Comparison of ENCODE assay signal across 10 cellular contexts in the genomic region with DNA sequence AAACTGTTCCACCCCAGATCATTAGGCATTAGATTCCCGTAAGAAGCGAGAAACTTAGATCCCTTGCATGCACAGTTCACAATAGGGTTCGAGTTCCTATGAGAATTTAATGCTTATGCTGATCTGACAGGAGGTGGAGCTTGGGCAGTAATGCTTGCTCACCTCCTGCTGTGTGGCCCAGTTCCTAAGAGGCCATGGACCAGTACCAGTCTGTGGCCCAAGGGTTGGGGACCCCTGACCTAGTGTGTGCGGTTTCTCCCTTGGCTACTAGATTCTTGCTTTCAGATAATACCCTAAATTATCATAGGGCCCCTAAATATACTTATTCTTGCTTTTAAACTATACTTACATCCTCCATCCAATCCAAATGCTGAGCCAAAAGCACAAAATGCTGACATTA. TPM values are rescaled to one million over a fixed set of nuclear protein-coding genes. Genes with fewer than 3 reads are reported as not detected.
DNase-seq lines count a peak whose midpoint lies in the region; ATAC-seq, FAIRE-seq and TF ChIP-seq lines count a peak whose summit lies in the region.
"Had no signal": no experiment of that assay in that cellular context is flagged by ENCODE, and none has a peak within 500 bp of the region (broad histone marks: within the 10 kb centered on the region; RNA-seq: fewer than 3 reads in every experiment).

No MANE protein-coding gene starts in this region.

- no peak overlapping the region for H3K27ac ChIP-seq in CD8-positive, alpha-beta T cell (ENCODE audit: low read depth, low read length)
- H3K27ac ChIP-seq in PC-9 = no peak overlapping the region
- no peak overlapping the region for H3K27ac ChIP-seq in H1 (ENCODE audit: low read depth, low read length)
- no peak overlapping the region for H3K27ac ChIP-seq in aorta (ENCODE audit: low read depth in 1 of 2, low read length in 2 of 2)

- no peak overlapping the region for H2AK5ac ChIP-seq in H1 (ENCODE audit: low read depth, low read length)

- H4K8ac ChIP-seq in H1 (ENCODE audit: extremely low read depth, insufficient read depth, low read length) = no peak overlapping the region

- peaks cover 38% of the 10 kb centered on the region for H3K4me1 Mint-ChIP-seq in CD8-positive, alpha-beta T cell (ENCODE audit: low read depth)
- H3K4me1 Mint-ChIP-seq in progenitor cell of endocrine pancreas (ENCODE audit: low read depth) = peaks cover 31% of the 10 kb centered on the region

- no peaks in the 10 kb centered on the region for H3K27me3 Mint-ChIP-seq in CD8-positive, alpha-beta T cell (ENCODE audit: low read depth)
- no peaks in the 10 kb centered on the region for H3K27me3 Mint-ChIP-seq in progenitor cell of endocrine pancreas

- no peak overlapping the region for H3K14ac ChIP-seq in H1 (ENCODE audit: insufficient read length)

- 90% methylated on average over 4 of the region's 4 CpGs; no CpG with 5 or more reads in 1 of the 2 experiments for WGBS in H1 (ENCODE audit: extremely low coverage in 1 of 2, insufficient coverage in 1 of 2, insufficient read length in 1 of 2, insufficient replicate concordance in 2 of 2, low coverage in 1 of 2, low lambda C conversion rate in 2 of 2, missing lambda C conversion rate in 1 of 2), 2 experiments
- 88 to 91% methylated on average over 4 of the region's 4 CpGs for WGBS in aorta, 2 donors

- peaks cover 33% of the 10 kb centered on the region for H3K4me1 ChIP-seq in CD8-positive, alpha-beta T cell (ENCODE audit: insufficient read depth, low read length)
- peaks cover 18% of the 10 kb centered on the region for H3K4me1 ChIP-seq in PC-9 (replicated peaks; ENCODE audit: insufficient read depth)
- H3K4me1 ChIP-seq in H1 (replicated peaks in 1 of 4; ENCODE audit: control insufficient read depth in 3 of 4, insufficient read depth in 4 of 4, low read length in 3 of 4) = peaks cover 8 to 42% (median 24%) of the 10 kb centered on the region in 4 experiments
- H3K4me1 ChIP-seq in aorta (ENCODE audit: control insufficient read depth in 1 of 2, insufficient read depth in 2 of 2, low read length in 2 of 2) = no peaks in the 10 kb centered on the region

- no peak overlapping the region for H3K4ac ChIP-seq in H1 (replicated peaks; ENCODE audit: insufficient read length, low read depth, low read length)

- intact Hi-C loops in CD8-positive, alpha-beta T cell (cut with DNase I, micrococcal nuclease) = loop anchor here (2.0 to 10.0 kb wide), 9 partner anchors 76 to 1220 kb away; a partner anchor contains a TSS
- intact Hi-C loops in PC-9 (cut with micrococcal nuclease; ENCODE audit: unreplicated experiment) (loop anchor here (10.0 kb wide), 2 partner anchors 650 to 780 kb away; a partner anchor contains a TSS), aorta (cut with DNase I) (loop anchor here (10.0 kb wide), 2 partner anchors 780 to 1010 kb away; a partner anchor contains a TSS)

- no peak overlapping the region for H2BK20ac ChIP-seq in H1 (ENCODE audit: low read length)

- H3K4me3 Mint-ChIP-seq in CD8-positive, alpha-beta T cell = peak overlapping the region; percentile 99
- no peak overlapping the region for H3K4me3 Mint-ChIP-seq in progenitor cell of endocrine pancreas (ENCODE audit: low read depth)

- H3K9me3 ChIP-seq in CD8-positive, alpha-beta T cell (ENCODE audit: low read length) = no peaks in the 10 kb centered on the region
- no peaks in the 10 kb centered on the region for H3K9me3 ChIP-seq in PC-9 (ENCODE audit: insufficient read depth, low read depth)
- H3K9me3 ChIP-seq in H1 (ENCODE audit: insufficient read depth in 2 of 2, low read depth in 1 of 2, low read length in 1 of 2) = no peaks in the 10 kb centered on the region
- no peaks in the 10 kb centered on the region for H3K9me3 ChIP-seq in aorta (ENCODE audit: control insufficient read depth, low read length)

- H2AFZ ChIP-seq in PC-9 (no peak overlapping the region), H1 (ENCODE audit: low read length) (no peak overlapping the region)

- no peaks in the 10 kb centered on the region; the same call in 1 of the 2 replicates for H3K79me1 ChIP-seq in H1 (ENCODE audit: low read depth, low read length)

- H2BK120ac ChIP-seq in H1 (replicated peaks; ENCODE audit: low read depth, low read length) = no peak overlapping the region

- H3K36me3 Mint-ChIP-seq in CD8-positive, alpha-beta T cell = peaks cover 33% of the 10 kb centered on the region
- no peaks in the 10 kb centered on the region for H3K36me3 Mint-ChIP-seq in progenitor cell of endocrine pancreas (ENCODE audit: insufficient read depth)

- no peak overlapping the region for H3K9ac ChIP-seq in H1 (replicated peaks in 1 of 4; ENCODE audit: extremely low read depth in 1 of 4, low read depth in 3 of 4, low read length in 3 of 4)

- H3K27me3 ChIP-seq in CD8-positive, alpha-beta T cell (ENCODE audit: insufficient read depth, low read length) = no peaks in the 10 kb centered on the region
- H3K27me3 ChIP-seq in PC-9 (ENCODE audit: insufficient read depth, low read depth) (no peaks in the 10 kb centered on the region), H1 (replicated peaks in 1 of 4; ENCODE audit: control insufficient read depth in 3 of 4, extremely low read depth in 1 of 4, insufficient read depth in 3 of 4, low read length in 3 of 4) (no peaks in the 10 kb centered on the region), aorta (ENCODE audit: control insufficient read depth in 1 of 2, insufficient read depth in 2 of 2, low read length in 1 of 2) (no peaks in the 10 kb centered on the region)

- H4K20me1 ChIP-seq in PC-9 (ENCODE audit: insufficient read depth) (no peaks in the 10 kb centered on the region), H1 (replicated peaks in 1 of 2; ENCODE audit: control insufficient read depth in 1 of 2, insufficient read depth in 2 of 2, low read length in 2 of 2) (no peaks in the 10 kb centered on the region)

- H3K9me2 ChIP-seq in PC-9 (ENCODE audit: insufficient read depth) = no peaks in the 10 kb centered on the region

- no peak for TF ChIP-seq RAD21 in H1 (IDR thresholded peaks at IDR 0.05 in 1 of 2, conservative IDR thresholded peaks at IDR 0.05 in 1 of 2; ENCODE audit: low read depth in 2 of 2, low read length in 2 of 2)

- H3F3A ChIP-seq in PC-9 (ENCODE audit: insufficient read depth, low read depth) = peaks cover 17% of the 10 kb centered on the region

- no peaks in the 10 kb centered on the region for H3K9me3 Mint-ChIP-seq in CD8-positive, alpha-beta T cell
- H3K9me3 Mint-ChIP-seq in progenitor cell of endocrine pancreas (ENCODE audit: low read depth) = no peaks in the 10 kb centered on the region

- no peak overlapping the region for H4K5ac ChIP-seq in H1 (ENCODE audit: insufficient read length, low read depth, low read length)

- no peak overlapping the region for H3K18ac ChIP-seq in H1 (ENCODE audit: extremely low read depth, low read length)

- H2BK12ac ChIP-seq in H1 (ENCODE audit: low read depth, low read length) = no peak overlapping the region

- H3K4me2 ChIP-seq in PC-9 (peak overlapping the region; percentile 93; the same call in 1 of the 2 replicates), H1 (ENCODE audit: insufficient read depth in 1 of 2, low read depth in 2 of 2, low read length in 2 of 2) (peak overlapping the region; percentile 77 to 89; a peak in 2 of 4 replicates)

- TF ChIP-seq POLR2A in H1 (IDR thresholded peaks at IDR 0.05; ENCODE audit: control extremely low read depth in 1 of 2, low read depth in 2 of 2, low read length in 2 of 2) = no peak

- no peak for TF ChIP-seq EP300 in H1 (IDR thresholded peaks at IDR 0.05; ENCODE audit: borderline replicate concordance in 1 of 2, low read depth in 2 of 2, low read length in 2 of 2)

- no peak overlapping the region for H4K91ac ChIP-seq in H1 (replicated peaks; ENCODE audit: insufficient read length, low read length)

- no TSS peak for BruUV-seq in PC-9 (replicated peaks; lab: Mats Ljungman, UMichigan)

- FAIRE-seq in H1 (lab: Jason Lieb, UNC) = no peak

- H3K27ac Mint-ChIP-seq in CD8-positive, alpha-beta T cell = peak overlapping the region; percentile 95
- peak overlapping the region; percentile 99 for H3K27ac Mint-ChIP-seq in progenitor cell of endocrine pancreas

- POLR2A ChIA-PET in CD8-positive, alpha-beta T cell (lab: Charles Lee) = interaction anchor here (8.0 kb wide), 1 partner anchor 16 kb away, joined by 95 read pairs; a partner anchor contains a TSS
- POLR2A ChIA-PET in PC-9 (lab: Charles Lee; ENCODE audit: unreplicated experiment) = no interaction called here
- POLR2A ChIA-PET in H1 (lab: Charles Lee; ENCODE audit: partially characterized antibody) = interaction anchor here (1.4 to 13.3 kb wide), 6 partner anchors 15 to 777 kb away, joined by 4 to 194 read pairs (median 9); a partner anchor contains a TSS

- CTCF ChIA-PET in CD8-positive, alpha-beta T cell (lab: Charles Lee) = interaction anchor here (0.6 to 2.5 kb wide), 4 partner anchors 12 to 69 kb away, joined by 3 to 14 read pairs (median 4); a partner anchor contains a TSS
- CTCF ChIA-PET in PC-9 (lab: Charles Lee) = no interaction called here
- CTCF ChIA-PET in H1 (lab: Charles Lee; ENCODE audit: partially characterized antibody) = interaction anchor here (1.3 kb wide), 2 partner anchors 24 to 46 kb away, joined by 3 to 4 read pairs; no protein-coding TSS in a partner anchor

- H3K23ac ChIP-seq in H1 (ENCODE audit: insufficient read length) = no peak overlapping the region

- ATAC-seq in CD8-positive, alpha-beta T cell = no peak
- ATAC-seq in aorta (ENCODE audit: low FRiP score) (no peak), HG03108 (IDR thresholded peaks at IDR 0.05; ENCODE audit: unreplicated experiment) (no peak)

- H3K79me2 ChIP-seq in PC-9 (ENCODE audit: low read depth) (peaks cover 3% of the 10 kb centered on the region), H1 (ENCODE audit: control insufficient read depth in 1 of 2, insufficient read depth in 2 of 2, low read length in 2 of 2) (peaks cover 0 to 2% of the 10 kb centered on the region in 2 experiments; a peak in 2 of 4 replicates)

- H2BK15ac ChIP-seq in H1 (ENCODE audit: low read length) = no peak overlapping the region

- no peak for TF ChIP-seq CTCF in CD8-positive, alpha-beta T cell (IDR thresholded peaks at IDR 0.05)
- no peak for TF ChIP-seq CTCF in PC-9 (conservative IDR thresholded peaks at IDR 0.05)
- TF ChIP-seq CTCF in H1 (IDR thresholded peaks at IDR 0.05; ENCODE audit: control extremely low read depth in 1 of 3, insufficient read depth in 1 of 3, low read depth in 1 of 3, low read length in 3 of 3) = no peak
- TF ChIP-seq CTCF in progenitor cell of endocrine pancreas (IDR thresholded peaks at IDR 0.05; ENCODE audit: unreplicated experiment) = no peak

- DNase-seq in CD8-positive, alpha-beta T cell = no peak
- no peak for DNase-seq in PC-9
- no peak for DNase-seq in H1 (ENCODE audit: low read depth in 1 of 2, low spot score in 2 of 2)
- DNase-seq in progenitor cell of endocrine pancreas (ENCODE audit: low spot score, unreplicated experiment) = no peak
- no peak for DNase-seq in aorta
- DNase-seq in HUDEP-2 (lab: John Stamatoyannopoulos, UW; ENCODE audit: unreplicated experiment in 76 of 76) = no peak
- no peak for DNase-seq in occipital lobe (lab: John Stamatoyannopoulos, UW)
- DNase-seq: NCI-H748 treated with DMSO at 0.1 percent for 48 hours, retina had no signal

- H3K56ac ChIP-seq in H1 (replicated peaks; ENCODE audit: insufficient read length, low read depth, low read length) = no peak overlapping the region

- no peaks in the 10 kb centered on the region for H3K36me3 ChIP-seq in CD8-positive, alpha-beta T cell (ENCODE audit: insufficient read depth, low read length)
- no peaks in the 10 kb centered on the region for H3K36me3 ChIP-seq in PC-9 (ENCODE audit: low read depth)
- H3K36me3 ChIP-seq in H1 (ENCODE audit: control insufficient read depth in 2 of 4, insufficient read depth in 4 of 4, low read length in 3 of 4) = no peaks in the 10 kb centered on the region
- H3K36me3 ChIP-seq in aorta (ENCODE audit: control insufficient read depth in 1 of 2, insufficient read depth in 2 of 2, low read length in 1 of 2) = no peaks in the 10 kb centered on the region

- peak overlapping the region; percentile 42 for H3K4me3 ChIP-seq in CD8-positive, alpha-beta T cell (ENCODE audit: low read depth, low read length)
- H3K4me3 ChIP-seq in PC-9 (no peak overlapping the region), H1 (ENCODE audit: extremely low read depth in 1 of 4, insufficient read depth in 2 of 4, low read depth in 3 of 4, low read length in 4 of 4) (peak overlapping the region in 3 of 4 experiments; percentile 55 to 61 (median 60); a peak in 4 of 8 replicates), aorta (ENCODE audit: low read length in 2 of 2) (no peak overlapping the region)

- no peak overlapping the region for H2BK5ac ChIP-seq in H1 (ENCODE audit: low read depth, low read length)

- peaks cover 7% of the 10 kb centered on the region; the same call in 1 of the 2 replicates for H3K23me2 ChIP-seq in H1 (ENCODE audit: low read depth, low read length)

RNA-seq across cellular contexts. Expression of a gene that starts 1.9 kb away (rescaled TPM):
- 100 to 1,000 TPM; 154 to 156 TPM for total RNA-seq in CD8-positive, alpha-beta T cell
- 8.6 and 10.4 TPM in 2 replicates for total RNA-seq in PC-9 (2021)
- 6.0 and 6.6 TPM in 2 replicates for total RNA-seq in H1 (2021; fragmentation: NEBNext Ultra II Directional; extraction: Animal tissue kit (Norgen Biotek cat#: 25700))
- polyA plus RNA-seq in H1 (2011; rRNA removed) = 9.8 and 10.6 TPM in 2 replicates
- polyA plus RNA-seq in H1 (2011; cell fraction: cytosol; rRNA removed) = 6.9 TPM
- polyA plus RNA-seq in H1 (2011; cell fraction: nucleus; rRNA removed) = 10.3 TPM
- polyA plus RNA-seq in H1 (2012, experiment 1 of 2) = 6.3 to 10.7 TPM (median 8.7 TPM) in 4 replicates
- 10.1 TPM for polyA plus RNA-seq in H1 (2012, experiment 2 of 2)
- 6.8 TPM for polyA plus RNA-seq in H1 (2013, experiment 1 of 2)
- 5.9 TPM for polyA plus RNA-seq in H1 (2013, experiment 2 of 2)
- 2.2 and 2.8 TPM in 2 replicates for polyA minus RNA-seq in H1 (2011; rRNA and poly(A)+ RNA removed)
- polyA minus RNA-seq in H1 (2011; cell fraction: cytosol; rRNA and poly(A)+ RNA removed) = 3.4 TPM
- polyA minus RNA-seq in H1 (2011; cell fraction: nucleus; rRNA and poly(A)+ RNA removed) = 2.4 TPM
- total RNA-seq in progenitor cell of endocrine pancreas = 6.1 and 6.5 TPM in 2 replicates
- total RNA-seq in aorta = 10 to 100 TPM; 20.1 to 26.2 TPM
- polyA plus RNA-seq in aorta = 10 to 100 TPM in 1 of 2 donors, 1 to 10 TPM in 1; 5.4 to 31.1 TPM
- 0.78 TPM for total RNA-seq in occipital lobe

RNA-seq across cellular contexts. Expression of a gene that starts 4.4 kb away (rescaled TPM):
- 10 to 100 TPM; 53.3 to 54.4 TPM for total RNA-seq in CD8-positive, alpha-beta T cell
- 88.2 and 89.3 TPM in 2 replicates for total RNA-seq in PC-9 (2021)
- total RNA-seq in H1 (2021; fragmentation: NEBNext Ultra II Directional; extraction: Animal tissue kit (Norgen Biotek cat#: 25700)) = 130 and 133 TPM in 2 replicates
- 102 and 109 TPM in 2 replicates for polyA plus RNA-seq in H1 (2011; rRNA removed)
- 124 TPM for polyA plus RNA-seq in H1 (2011; cell fraction: cytosol; rRNA removed)
- 287 TPM for polyA plus RNA-seq in H1 (2011; cell fraction: nucleus; rRNA removed)
- polyA plus RNA-seq in H1 (2012, experiment 1 of 2) = 114 to 152 TPM (median 137 TPM) in 4 replicates
- 73.3 TPM for polyA plus RNA-seq in H1 (2012, experiment 2 of 2)
- 77.2 TPM for polyA plus RNA-seq in H1 (2013, experiment 1 of 2)
- polyA plus RNA-seq in H1 (2013, experiment 2 of 2) = 72.5 TPM
- 105 and 121 TPM in 2 replicates for polyA minus RNA-seq in H1 (2011; rRNA and poly(A)+ RNA removed)
- 63.4 TPM for polyA minus RNA-seq in H1 (2011; cell fraction: cytosol; rRNA and poly(A)+ RNA removed)
- polyA minus RNA-seq in H1 (2011; cell fraction: nucleus; rRNA and poly(A)+ RNA removed) = 68.9 TPM
- 260 and 261 TPM in 2 replicates for total RNA-seq in progenitor cell of endocrine pancreas
- total RNA-seq in aorta = 10 to 100 TPM; 66.0 to 91.2 TPM
- polyA plus RNA-seq in aorta = 10 to 100 TPM; 11.5 to 64.0 TPM
- 18.1 TPM for total RNA-seq in occipital lobe

RNA-seq across cellular contexts. Expression of a gene that starts 10.3 kb away (rescaled TPM):
- 10 to 100 TPM; 11.9 to 12.5 TPM for total RNA-seq in CD8-positive, alpha-beta T cell
- total RNA-seq in PC-9 (2021) (18.1 and 20.4 TPM in 2 replicates), progenitor cell of endocrine pancreas (28.5 and 29.9 TPM in 2 replicates), aorta (10 to 100 TPM in 1 of 2 donors, 1 to 10 TPM in 1; 6.4 to 12.7 TPM), occipital lobe (0.78 TPM)
- 9.6 and 10.9 TPM in 2 replicates for total RNA-seq in H1 (2021; fragmentation: NEBNext Ultra II Directional; extraction: Animal tissue kit (Norgen Biotek cat#: 25700))
- polyA plus RNA-seq in H1 (2011; rRNA removed) (3.8 and 5.5 TPM in 2 replicates), aorta (10 to 100 TPM in 1 of 2 donors, 1 to 10 TPM in 1; 1.4 to 16.5 TPM)
- 7.7 TPM for polyA plus RNA-seq in H1 (2011; cell fraction: cytosol; rRNA removed)
- 72.9 TPM for polyA plus RNA-seq in H1 (2011; cell fraction: nucleus; rRNA removed)
- polyA plus RNA-seq in H1 (2012, experiment 1 of 2) = 13.2 to 17.1 TPM (median 14.7 TPM) in 4 replicates
- polyA plus RNA-seq in H1 (2012, experiment 2 of 2) = 7.8 TPM
- polyA plus RNA-seq in H1 (2013, experiment 1 of 2) = 9.7 TPM
- polyA plus RNA-seq in H1 (2013, experiment 2 of 2) = 8.4 TPM
- polyA minus RNA-seq in H1 (2011; rRNA and poly(A)+ RNA removed) = 1.5 and 2.4 TPM in 2 replicates
- polyA minus RNA-seq in H1 (2011; cell fraction: cytosol; rRNA and poly(A)+ RNA removed) = 2.1 TPM
- polyA minus RNA-seq in H1 (2011; cell fraction: nucleus; rRNA and poly(A)+ RNA removed) = 6.9 TPM

RNA-seq across cellular contexts. Expression of a gene that starts 16.2 kb away (rescaled TPM):
- total RNA-seq in CD8-positive, alpha-beta T cell = 10 to 100 TPM in 1 of 2 experiments, 1 to 10 TPM in 1; 10.0 to 11.5 TPM
- total RNA-seq in PC-9 (2021) (45.6 and 51.3 TPM in 2 replicates), progenitor cell of endocrine pancreas (91.2 and 92.2 TPM in 2 replicates), aorta (10 to 100 TPM; 35.0 to 44.5 TPM), occipital lobe (71.7 TPM)
- total RNA-seq in H1 (2021; fragmentation: NEBNext Ultra II Directional; extraction: Animal tissue kit (Norgen Biotek cat#: 25700)) = 90.0 and 90.3 TPM in 2 replicates
- polyA plus RNA-seq in H1 (2011; rRNA removed) (145 and 158 TPM in 2 replicates), aorta (100 to 1,000 TPM in 1 of 2 donors, 10 to 100 TPM in 1; 64.1 to 109 TPM)
- 172 TPM for polyA plus RNA-seq in H1 (2011; cell fraction: cytosol; rRNA removed)
- polyA plus RNA-seq in H1 (2011; cell fraction: nucleus; rRNA removed) = 63.3 TPM
- 94.2 to 175 TPM (median 145 TPM) in 4 replicates for polyA plus RNA-seq in H1 (2012, experiment 1 of 2)
- polyA plus RNA-seq in H1 (2012, experiment 2 of 2) = 192 TPM
- 89.0 TPM for polyA plus RNA-seq in H1 (2013, experiment 1 of 2)
- polyA plus RNA-seq in H1 (2013, experiment 2 of 2) = 93.6 TPM
- 34.5 and 36.0 TPM in 2 replicates for polyA minus RNA-seq in H1 (2011; rRNA and poly(A)+ RNA removed)
- 30.4 TPM for polyA minus RNA-seq in H1 (2011; cell fraction: cytosol; rRNA and poly(A)+ RNA removed)
- 18.5 TPM for polyA minus RNA-seq in H1 (2011; cell fraction: nucleus; rRNA and poly(A)+ RNA removed)

RNA-seq across cellular contexts. Expression of a gene that starts 18.5 kb away (rescaled TPM):
- total RNA-seq in CD8-positive, alpha-beta T cell = 10 to 100 TPM; 12.4 to 13.7 TPM
- total RNA-seq in PC-9 (2021) (58.9 and 61.7 TPM in 2 replicates), progenitor cell of endocrine pancreas (94.1 and 102 TPM in 2 replicates), aorta (10 to 100 TPM; 36.2 to 41.7 TPM), occipital lobe (13.6 TPM)
- total RNA-seq in H1 (2021; fragmentation: NEBNext Ultra II Directional; extraction: Animal tissue kit (Norgen Biotek cat#: 25700)) = 96.0 and 101 TPM in 2 replicates
- polyA plus RNA-seq in H1 (2011; rRNA removed) (222 and 287 TPM in 2 replicates), aorta (10 to 100 TPM; 42.9 to 54.8 TPM)
- polyA plus RNA-seq in H1 (2011; cell fraction: cytosol; rRNA removed) = 133 TPM
- polyA plus RNA-seq in H1 (2011; cell fraction: nucleus; rRNA removed) = 189 TPM
- polyA plus RNA-seq in H1 (2012, experiment 1 of 2) = 118 to 136 TPM (median 128 TPM) in 4 replicates
- polyA plus RNA-seq in H1 (2012, experiment 2 of 2) = 145 TPM
- polyA plus RNA-seq in H1 (2013, experiment 1 of 2) = 100 TPM
- 108 TPM for polyA plus RNA-seq in H1 (2013, experiment 2 of 2)
- polyA minus RNA-seq in H1 (2011; rRNA and poly(A)+ RNA removed) = 149 and 233 TPM in 2 replicates
- polyA minus RNA-seq in H1 (2011; cell fraction: cytosol; rRNA and poly(A)+ RNA removed) = 107 TPM
- 64.9 TPM for polyA minus RNA-seq in H1 (2011; cell fraction: nucleus; rRNA and poly(A)+ RNA removed)

Comparison
In these comparisons a context has a peak if more than half of its experiments do, and no peak if none do; other contexts are left out.
1. H3K4me3 ChIP-seq: peak in CD8-positive, alpha-beta T cell (single experiment) and H1 (3 of 4); none in PC-9 (single experiment) and aorta (0 of 2).
2. RNA of a gene that starts 1.9 kb away (total RNA-seq): 154 to 156 TPM in CD8-positive, alpha-beta T cell; 20.1 to 26.2 TPM in aorta, 8.6 to 10.4 TPM in PC-9, 6.0 to 6.6 TPM in H1, 6.1 to 6.5 TPM in progenitor cell of endocrine pancreas and 0.78 TPM in occipital lobe (single experiment); every median in the first group is over 4 times any median in the second.